8 cellular contexts compared by ENCODE assay signal in the genomic region with DNA sequence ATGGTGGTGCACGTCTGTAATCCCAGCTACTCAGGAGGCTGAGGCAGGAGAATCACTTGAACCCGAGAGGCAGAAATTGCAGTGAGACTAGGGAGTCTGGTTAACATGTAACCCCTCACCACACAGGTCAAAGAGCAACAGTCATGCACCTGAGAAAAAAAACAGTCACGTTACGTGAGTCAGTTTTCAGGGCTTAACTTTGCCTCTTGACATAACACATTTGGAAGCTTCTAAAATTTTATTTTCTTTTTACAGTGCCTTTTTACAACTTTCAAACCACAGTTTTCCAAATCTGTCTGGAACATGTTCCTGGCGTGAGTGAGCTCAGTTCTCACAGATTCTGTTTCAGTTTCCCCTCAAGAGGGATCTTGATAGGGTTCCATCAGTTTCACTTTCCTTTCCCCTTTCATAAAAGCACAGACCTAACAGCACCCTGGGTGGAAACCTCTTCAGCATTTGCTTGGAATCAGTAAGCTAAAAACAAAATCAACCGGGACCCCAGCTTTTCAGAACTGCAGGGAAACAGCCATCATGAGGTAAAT. TPM values are rescaled to one million over a fixed set of nuclear protein-coding genes. Genes with fewer than 3 reads are reported as not detected.
A peak's percentile ranks its signal among the peaks of the same experiment; 100 is the strongest.
DNase-seq lines count a peak whose midpoint lies in the region; ATAC-seq and TF ChIP-seq lines count a peak whose summit lies in the region.

No MANE protein-coding gene starts in this region.

- no peaks in the 10 kb centered on the region for H3K9me3 ChIP-seq in MM.1S (replicated peaks; ENCODE audit: insufficient read depth, low read length)

- peaks cover 42% of the 10 kb centered on the region for H3K4me1 Mint-ChIP-seq in GM23338
- H3K4me1 Mint-ChIP-seq in stimulated activated memory B cell treated with anti-CD40 and anti-IgM and Interleukin-4, amounts not matched to agents 10 μg/mL and 1 μg/mL and 100 μg/mL, for 72 hours = peaks cover 63% of the 10 kb centered on the region

- peaks cover 36% of the 10 kb centered on the region for H3K4me1 ChIP-seq in GM23338 (ENCODE audit: insufficient read depth)
- peaks cover 25% of the 10 kb centered on the region for H3K4me1 ChIP-seq in MM.1S (ENCODE audit: low read length)

- in situ Hi-C loops in astrocyte of the cerebellum (cut with HindIII; ENCODE audit: low sequenced_read_pairs) = no loop called here

- H3K9me3 Mint-ChIP-seq in GM23338 = no peaks in the 10 kb centered on the region; the same call in 2 of the 3 replicates
- no peaks in the 10 kb centered on the region for H3K9me3 Mint-ChIP-seq in stimulated activated memory B cell treated with anti-CD40 and anti-IgM and Interleukin-4, amounts not matched to agents 10 μg/mL and 1 μg/mL and 100 μg/mL, for 72 hours

- H3K79me2 ChIP-seq in GM23338 (replicated peaks; ENCODE audit: insufficient read depth) (no peaks in the 10 kb centered on the region), MM.1S (ENCODE audit: low read length) (no peaks in the 10 kb centered on the region)

- H4K20me1 ChIP-seq in GM23338 (replicated peaks; ENCODE audit: insufficient read depth) (no peaks in the 10 kb centered on the region), MM.1S (ENCODE audit: insufficient read depth, low read length) (no peaks in the 10 kb centered on the region)

- peak; percentile 21; the same call in 2 of the 3 replicates for ATAC-seq in GM23338
- peak; percentile 68 for ATAC-seq in stimulated activated memory B cell treated with anti-CD40 and anti-IgM and Interleukin-4, amounts not matched to agents 10 μg/mL and 1 μg/mL and 100 μg/mL, for 72 hours

- H2AFZ ChIP-seq in GM23338 (0 out of 2 replicates have a peak overlapping the region, but pooled peaks have one; percentile 38), MM.1S (ENCODE audit: low read length) (no peak overlapping the region)

- peak overlapping the region; percentile 78; the same call in 1 of the 2 replicates for H3K27ac Mint-ChIP-seq in GM23338
- H3K27ac Mint-ChIP-seq in stimulated activated memory B cell treated with anti-CD40 and anti-IgM and Interleukin-4, amounts not matched to agents 10 μg/mL and 1 μg/mL and 100 μg/mL, for 72 hours = peak overlapping the region; percentile 71

- H3F3A ChIP-seq in GM23338 (replicated peaks; ENCODE audit: low read depth) = no peaks in the 10 kb centered on the region; the same call in 1 of the 2 replicates
- H3F3A ChIP-seq in MM.1S (ENCODE audit: insufficient read depth, low read length) = peaks cover 26% of the 10 kb centered on the region

- H3K4me2 ChIP-seq in GM23338 (no peak overlapping the region), MM.1S (ENCODE audit: low read depth, low read length) (peak overlapping the region; percentile 67)

- no peak for DNase-seq in GM23338 (ENCODE audit: low spot score)
- peak; percentile 88 for DNase-seq in MM.1S
- peak; percentile 57 for DNase-seq in astrocyte of the cerebellum (ENCODE audit: low read depth)
- DNase-seq in inferior parietal cortex (ENCODE audit: extremely low spot score) = peak; percentile 60
- DNase-seq in lower leg skin (ENCODE audit: low spot score in 2 of 2) = no peak
- DNase-seq in GF-D8 (lab: John Stamatoyannopoulos, UW) = no peak

- H3K36me3 ChIP-seq in GM23338 (ENCODE audit: insufficient read depth) = no peaks in the 10 kb centered on the region
- H3K36me3 ChIP-seq in MM.1S (replicated peaks; ENCODE audit: insufficient read depth, low read length) = no peaks in the 10 kb centered on the region

- no peak overlapping the region for H3K4me3 Mint-ChIP-seq in GM23338
- H3K4me3 Mint-ChIP-seq in stimulated activated memory B cell treated with anti-CD40 and anti-IgM and Interleukin-4, amounts not matched to agents 10 μg/mL and 1 μg/mL and 100 μg/mL, for 72 hours = peak overlapping the region; percentile 74

- no peaks in the 10 kb centered on the region for H3K36me3 Mint-ChIP-seq in GM23338 (ENCODE audit: low read depth)
- no peaks in the 10 kb centered on the region for H3K36me3 Mint-ChIP-seq in stimulated activated memory B cell treated with anti-CD40 and anti-IgM and Interleukin-4, amounts not matched to agents 10 μg/mL and 1 μg/mL and 100 μg/mL, for 72 hours

- peak overlapping the region; percentile 49 for H3K4me3 ChIP-seq in GM12875 (ENCODE audit: low read depth, low read length)
- H3K4me3 ChIP-seq in GM23338 = no peak overlapping the region
- H3K4me3 ChIP-seq in MM.1S (ENCODE audit: low read length) = peak overlapping the region; percentile 38; the same call in 1 of the 2 replicates
- peak overlapping the region; percentile 19 for H3K4me3 ChIP-seq in astrocyte of the cerebellum (ENCODE audit: low read depth, low read length)
- no peak overlapping the region for H3K4me3 ChIP-seq in lower leg skin (ENCODE audit: low read depth, poor library complexity, severe bottlenecking)

- peaks cover 22% of the 10 kb centered on the region for H3K27me3 Mint-ChIP-seq in GM23338 (ENCODE audit: insufficient read depth, low read depth, poor library complexity)
- no peaks in the 10 kb centered on the region for H3K27me3 Mint-ChIP-seq in stimulated activated memory B cell treated with anti-CD40 and anti-IgM and Interleukin-4, amounts not matched to agents 10 μg/mL and 1 μg/mL and 100 μg/mL, for 72 hours

- TF ChIP-seq CTCF in GM12875 (IDR thresholded peaks at IDR 0.05; ENCODE audit: borderline replicate concordance, insufficient read depth, low read depth, low read length) = no peak
- TF ChIP-seq CTCF in GM23338 (conservative IDR thresholded peaks at IDR 0.05; ENCODE audit: low read depth in 2 of 2) = no peak
- no peak for TF ChIP-seq CTCF in MM.1S (IDR thresholded peaks at IDR 0.05; ENCODE audit: low read length)
- TF ChIP-seq CTCF in astrocyte of the cerebellum (IDR thresholded peaks at IDR 0.05; ENCODE audit: low read depth, low read length, missing control alignments) = no peak
- TF ChIP-seq CTCF in lower leg skin (IDR thresholded peaks at IDR 0.05) = no peak

- H3K9me2 ChIP-seq in GM23338 (ENCODE audit: insufficient read depth) = no peaks in the 10 kb centered on the region; the same call in 1 of the 2 replicates
- H3K9me2 ChIP-seq in MM.1S (replicated peaks; ENCODE audit: insufficient read depth, low read length) = no peaks in the 10 kb centered on the region

- 6 to 9% methylated on average over 6 of the region's 6 CpGs for WGBS in lower leg skin, 2 donors

- no peaks in the 10 kb centered on the region for H3K27me3 ChIP-seq in GM23338 (ENCODE audit: insufficient read depth)
- H3K27me3 ChIP-seq in MM.1S (replicated peaks; ENCODE audit: insufficient read depth, low read length) = 0 out of 2 replicates have a peak, but pooled peaks cover 7% of the 10 kb centered on the region

- intact Hi-C loops in lower leg skin (cut with DNase I; ENCODE audit: low total_unique reads) = no loop called here

- peak overlapping the region; percentile 43 for H3K27ac ChIP-seq in GM23338 (ENCODE audit: low read depth)
- peak overlapping the region; percentile 74 for H3K27ac ChIP-seq in MM.1S (ENCODE audit: low read length)

- TF ChIP-seq POLR2A in lower leg skin (IDR thresholded peaks at IDR 0.05) = no peak

- peak overlapping the region; percentile 9; the same call in 1 of the 2 replicates for H3K9ac ChIP-seq in MM.1S (ENCODE audit: low read length)

TF ChIP-seq in GM23338, 12 proteins besides CTCF, POLR2A, EP300 and RAD21:
- TF ChIP-seq STAT1 (IDR thresholded peaks at IDR 0.05; ENCODE audit: unreplicated experiment) (no peak), NANOG (IDR thresholded peaks at IDR 0.05; ENCODE audit: borderline replicate concordance) (no peak), CREB1 (CRISPR knock-in tag; IDR thresholded peaks at IDR 0.05; ENCODE audit: low read depth) (no peak), ZNF114 (CRISPR knock-in tag; IDR thresholded peaks at IDR 0.05) (no peak), POLR2AphosphoS5 (IDR thresholded peaks at IDR 0.05; ENCODE audit: low read depth) (no peak)

RNA-seq across cellular contexts. Expression of gene IFIT3, which starts 4.4 kb away (rescaled TPM):
- total RNA-seq in GM23338 (2014; rRNA removed; shearing (Covaris generic)) = 0.43 and 0.52 TPM in 2 replicates
- 0.42 TPM in 2 replicates for polyA plus RNA-seq in GM23338 (2016; fragmentation: Nextera tagmentation; extraction: Ambion mirVana)
- total RNA-seq in lower leg skin = 1 to 10 TPM; 1.1 to 8.2 (median 3.7) TPM

RNA-seq across cellular contexts. Expression of gene IFIT2, which starts 30.3 kb away (rescaled TPM):
- total RNA-seq in GM23338 (2014; rRNA removed; shearing (Covaris generic)) = not detected in 2 replicates
- polyA plus RNA-seq in GM23338 (2016; fragmentation: Nextera tagmentation; extraction: Ambion mirVana) = 0.10 and 0.24 TPM in 2 replicates
- 1 to 10 TPM in 3 of 4 donors, under 1 TPM in 1; 0.67 to 2.2 (median 1.9) TPM for total RNA-seq in lower leg skin

RNA-seq across cellular contexts. Expression of gene IFIT1B, which starts 45.7 kb away (rescaled TPM):
- total RNA-seq in GM23338 (2014; rRNA removed; shearing (Covaris generic)) = not detected in 2 replicates
- polyA plus RNA-seq in GM23338 (2016; fragmentation: Nextera tagmentation; extraction: Ambion mirVana) = 0.10 TPM in 2 replicates
- total RNA-seq in lower leg skin = not detected

Comparison
In these comparisons a context has a peak if more than half of its experiments do, and no peak if none do; other contexts are left out.
1. H3K4me3 ChIP-seq: peak in GM12875 (single experiment), MM.1S (single experiment) and astrocyte of the cerebellum (single experiment); none in GM23338 (single experiment) and lower leg skin (single experiment).
2. DNase-seq: peak in MM.1S (single experiment), astrocyte of the cerebellum (single experiment) and inferior parietal cortex (single experiment); none in GM23338 (single experiment), lower leg skin (0 of 2) and GF-D8 (single experiment).